In the genomic region with DNA sequence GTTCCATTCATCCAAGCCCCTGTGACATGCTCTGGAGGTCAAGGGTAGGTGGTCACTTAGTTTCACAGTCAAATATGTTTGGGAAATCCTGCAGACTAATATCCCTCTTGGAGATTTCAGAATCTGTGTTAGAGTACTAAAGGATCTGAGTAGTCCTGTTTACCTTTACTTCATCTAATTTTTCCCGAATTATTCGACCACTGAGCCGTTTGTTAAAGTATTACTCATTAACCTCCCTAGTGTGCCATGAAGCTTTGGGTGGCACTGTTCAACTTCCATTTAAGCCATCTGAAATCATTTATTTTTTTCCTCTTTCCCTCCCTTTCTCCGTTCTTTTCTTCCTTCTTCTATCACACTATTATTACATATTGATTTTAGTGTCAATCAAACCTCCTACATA, we compare ENCODE assay signal across 28 cellular contexts.
"Had no signal": no experiment of that assay in that cellular context is flagged by ENCODE, and none has a peak within 500 bp of the region (broad histone marks: within the 10 kb centered on the region; RNA-seq: fewer than 3 reads in every experiment).

No MANE protein-coding gene starts in this region.

- H3K4me3 Mint-ChIP-seq: activated CD8-positive, alpha-beta T cell treated with anti-CD3 and anti-CD28 coated beads, Interleukin-2, amount 10 ng/mL, durations not matched to agents 7 days and 5 days; activated T-cell treated with anti-CD3 and anti-CD28 coated beads, Interleukin-2, amount 50 U/mL, for 24 hours; activated T-helper 1 cell treated with anti-CD3 and anti-CD28 coated beads, Interleukin-12 subunit alpha, Interleukin-12 subunit beta, Interleukin-2, Interleukin-4 antibody, amounts not matched to agents 30 ng/mL and 10 ng/mL and 1 ng/mL, durations not matched to agents 14 hours and 24 hours and 36 hours; WTC11 had no signal

- H3K4me1 Mint-ChIP-seq: WTC11 had no signal

- H3K27ac Mint-ChIP-seq: activated CD8-positive, alpha-beta T cell treated with anti-CD3 and anti-CD28 coated beads, Interleukin-2, amount 10 ng/mL, durations not matched to agents 7 days and 5 days; activated naive CD4-positive, alpha-beta T cell treated with anti-CD3 and anti-CD28 coated beads, Interleukin-2, amount 50 U/mL, for 72 hours; activated T-cell treated with anti-CD3 and anti-CD28 coated beads, Interleukin-2, amount 50 U/mL, for 24 hours; activated T-helper 1 cell treated with anti-CD3 and anti-CD28 coated beads, Interleukin-12 subunit alpha, Interleukin-12 subunit beta, Interleukin-2, Interleukin-4 antibody, amounts not matched to agents 30 ng/mL and 10 ng/mL and 1 ng/mL, durations not matched to agents 14 hours and 24 hours and 36 hours; WTC11 had no signal

- H3K36me3 Mint-ChIP-seq: activated naive CD4-positive, alpha-beta T cell treated with anti-CD3 and anti-CD28 coated beads, Interleukin-2, amount 50 U/mL, for 72 hours; WTC11 had no signal

- DNase-seq: activated CD4-positive, alpha-beta T cell treated with anti-CD3 and anti-CD28 coated beads for 48 hours; activated CD4-positive, alpha-beta T cell treated with anti-CD3 and anti-CD28 coated beads, Interleukin-2, amount 50 U/mL, for 4 hours; activated CD4-positive, CD25-positive, alpha-beta regulatory T cell treated with anti-CD3 and anti-CD28 coated beads, Interleukin-2, amount 50 U/mL, for 72 hours; activated CD8-positive, alpha-beta T cell treated with anti-CD3 and anti-CD28 coated beads, Interleukin-2, amount 10 ng/mL, durations not matched to agents 7 days and 5 days; activated effector memory CD4-positive, alpha-beta T cell treated with anti-CD3 and anti-CD28 coated beads, Interleukin-2, amount 50 U/mL, for 16 hours; activated naive CD4-positive, alpha-beta T cell treated with Interleukin-2 at 50 U/mL for 16 hours; activated T-cell treated with anti-CD3 and anti-CD28 coated beads, Interleukin-2, amount 50 U/mL, for 24 hours; amygdala; brain microvascular endothelial cell; MG63; MV-4-11; NCI-H1092 treated with DMSO at 0.1 percent for 48 hours; NCI-H1417 treated with DMSO at 0.1 percent for 48 hours; NCI-H1694; NCI-H2029; NCI-H2107; NCI-H345; NCI-H510A; NCI-H526 treated with DMSO at 0.1 percent for 48 hours; NCI-H82; RPMI8226; SK-N-SH; T-helper 1 cell had no signal

- H3K9me3 Mint-ChIP-seq: activated naive CD4-positive, alpha-beta T cell treated with anti-CD3 and anti-CD28 coated beads, Interleukin-2, amount 50 U/mL, for 72 hours; activated T-cell treated with anti-CD3 and anti-CD28 coated beads, Interleukin-2, amount 50 U/mL, for 24 hours; activated T-helper 1 cell treated with anti-CD3 and anti-CD28 coated beads, Interleukin-12 subunit alpha, Interleukin-12 subunit beta, Interleukin-2, Interleukin-4 antibody, amounts not matched to agents 30 ng/mL and 10 ng/mL and 1 ng/mL, durations not matched to agents 14 hours and 24 hours and 36 hours; WTC11 had no signal

- H3K4me3 ChIP-seq: cardiac muscle cell, MG63 had no signal

- ATAC-seq: activated CD8-positive, alpha-beta T cell treated with anti-CD3 and anti-CD28 coated beads, Interleukin-2, amount 10 ng/mL, durations not matched to agents 7 days and 5 days; activated naive CD4-positive, alpha-beta T cell treated with anti-CD3 and anti-CD28 coated beads, Interleukin-2, amount 50 U/mL, for 72 hours; Right ventricle myocardium inferior; WTC11 had no signal
